In the genomic region with DNA sequence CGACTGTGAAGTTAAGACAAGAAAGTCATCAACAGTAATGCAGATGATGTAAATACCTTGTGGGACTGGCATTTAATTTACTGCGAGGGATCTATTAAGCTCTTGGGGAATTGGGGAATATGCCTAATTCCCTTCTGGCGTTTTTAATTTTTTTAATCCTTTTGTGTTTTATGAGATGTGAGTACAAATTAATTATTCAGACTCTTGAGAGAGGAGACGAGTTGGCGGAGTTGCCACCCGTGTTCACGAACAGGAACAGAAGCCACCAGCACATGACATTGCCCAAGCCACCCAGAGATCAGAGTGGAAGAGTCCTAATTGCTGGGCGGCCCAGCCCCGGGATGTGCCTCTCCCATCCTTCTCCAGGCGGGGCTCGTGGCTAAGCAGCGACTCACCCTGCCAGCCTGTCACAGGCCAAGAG, we compare ENCODE assay signal across 8 cellular contexts. TPM values are rescaled to one million over a fixed set of nuclear protein-coding genes. Genes with fewer than 3 reads are reported as not detected.
A peak's percentile ranks its signal among the peaks of the same experiment; 100 is the strongest.
DNase-seq lines count a peak whose midpoint lies in the region; ATAC-seq and TF ChIP-seq lines count a peak whose summit lies in the region.

No MANE protein-coding gene starts in this region.

- H3K27me3 Mint-ChIP-seq in CD4-positive, alpha-beta memory T cell, result peaks cover 18 to 30% of the 10 kb centered on the region in 2 donors
- peaks cover 71% of the 10 kb centered on the region for H3K27me3 Mint-ChIP-seq in nephron (ENCODE audit: low read depth)

- H3K4me3 Mint-ChIP-seq in CD4-positive, alpha-beta memory T cell, result peak overlapping the region; percentile 54 to 80 (median 74)
- peak overlapping the region; percentile 78 to 85 (median 83) for H3K4me3 Mint-ChIP-seq in nephron

- no peaks in the 10 kb centered on the region for H3K36me3 ChIP-seq in CD4-positive, alpha-beta memory T cell (ENCODE audit: insufficient read depth, low read length)

- no peaks in the 10 kb centered on the region for H3K36me3 Mint-ChIP-seq in CD4-positive, alpha-beta memory T cell
- no peaks in the 10 kb centered on the region for H3K36me3 Mint-ChIP-seq in nephron (ENCODE audit: low read depth)

- no peak for DNase-seq in CD4-positive, alpha-beta memory T cell
- no peak for DNase-seq in coronary artery (ENCODE audit: low spot score)
- DNase-seq in AG20443 (ENCODE audit: low spot score), result no peak
- no peak for DNase-seq in sciatic nerve (ENCODE audit: low spot score)
- DNase-seq in activated CD4-positive, alpha-beta T cell treated with anti-CD3 and anti-CD28 coated beads for 1 hour, result no peak

- peak overlapping the region in 1 of 2 donors; percentile 52 for H3K4me3 ChIP-seq in CD4-positive, alpha-beta memory T cell (ENCODE audit: low read length in 2 of 2)
- peak overlapping the region; percentile 71 for H3K4me3 ChIP-seq in coronary artery

- H3K27ac ChIP-seq in CD4-positive, alpha-beta memory T cell (ENCODE audit: low read depth, low read length), result no peak overlapping the region
- H3K27ac ChIP-seq in coronary artery, result no peak overlapping the region

- TF ChIP-seq RAD21 in Ishikawa (IDR thresholded peaks at IDR 0.05; ENCODE audit: low read depth), result no peak

- TF ChIP-seq CTCF in coronary artery (IDR thresholded peaks at IDR 0.05) (no peak), nephron (IDR thresholded peaks at IDR 0.05; ENCODE audit: unreplicated experiment in 3 of 3) (no peak)

- H3K4me1 ChIP-seq in CD4-positive, alpha-beta memory T cell (ENCODE audit: insufficient read depth, low read length), result peaks cover 17% of the 10 kb centered on the region

- H3K27ac Mint-ChIP-seq in CD4-positive, alpha-beta memory T cell, result peak overlapping the region in 2 of 7 donors; percentile 53 to 78
- H3K27ac Mint-ChIP-seq in nephron, result no peak overlapping the region

- no peak for TF ChIP-seq EP300 in Ishikawa (IDR thresholded peaks at IDR 0.05; ENCODE audit: borderline replicate concordance)

- no peaks in the 10 kb centered on the region for H3K9me3 Mint-ChIP-seq in CD4-positive, alpha-beta memory T cell
- H3K9me3 Mint-ChIP-seq in nephron, result no peaks in the 10 kb centered on the region

- H3K4me1 Mint-ChIP-seq in CD4-positive, alpha-beta memory T cell, result peaks cover 4 to 11% (median 9%) of the 10 kb centered on the region in 4 donors
- H3K4me1 Mint-ChIP-seq in nephron, result peaks cover 4% of the 10 kb centered on the region

- peaks cover 10% of the 10 kb centered on the region for H3K27me3 ChIP-seq in CD4-positive, alpha-beta memory T cell (ENCODE audit: insufficient read depth, low read length)

- POLR2A ChIA-PET in CD4-positive, alpha-beta memory T cell (lab: Charles Lee; ENCODE audit: partially characterized antibody), result no interaction called here

- H3K9me3 ChIP-seq in CD4-positive, alpha-beta memory T cell (ENCODE audit: control insufficient read depth in 1 of 2, low read length in 2 of 2), result no peaks in the 10 kb centered on the region

- CTCF ChIA-PET in CD4-positive, alpha-beta memory T cell (lab: Charles Lee; ENCODE audit: partially characterized antibody), result interaction anchor here (1.0 to 2.8 kb wide), 10 partner anchors 8 to 619 kb away, joined by 3 to 21 read pairs (median 6); a partner anchor contains a TSS

- intact Hi-C loops in CD4-positive, alpha-beta memory T cell (cut with micrococcal nuclease), result loop anchor here (1.0 to 5.0 kb wide), 2 partner anchors 33 to 619 kb away; a partner anchor contains a TSS
- intact Hi-C loops in sciatic nerve (cut with DNase I), result no loop called here

- ATAC-seq in HG03565 (IDR thresholded peaks at IDR 0.05; ENCODE audit: unreplicated experiment) (no peak), sciatic nerve (no peak)

TF ChIP-seq in Ishikawa, 13 proteins besides CTCF, POLR2A, EP300 and RAD21:
- TF ChIP-seq, protein P1, sequence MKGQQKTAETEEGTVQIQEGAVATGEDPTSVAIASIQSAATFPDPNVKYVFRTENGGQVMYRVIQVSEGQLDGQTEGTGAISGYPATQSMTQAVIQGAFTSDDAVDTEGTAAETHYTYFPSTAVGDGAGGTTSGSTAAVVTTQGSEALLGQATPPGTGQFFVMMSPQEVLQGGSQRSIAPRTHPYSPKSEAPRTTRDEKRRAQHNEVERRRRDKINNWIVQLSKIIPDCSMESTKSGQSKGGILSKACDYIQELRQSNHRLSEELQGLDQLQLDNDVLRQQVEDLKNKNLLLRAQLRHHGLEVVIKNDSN (IDR thresholded peaks at IDR 0.05), result 0 out of 2 replicates have a peak, but pooled peaks have one; percentile 20
- TF ChIP-seq FOXM1 (IDR thresholded peaks at IDR 0.05; ENCODE audit: borderline replicate concordance, low read depth), result no peak

RNA-seq across cellular contexts. Expression of a gene that starts 0.5 kb away (rescaled TPM):
- 10 to 100 TPM; 45.4 to 47.1 TPM for total RNA-seq in CD4-positive, alpha-beta memory T cell
- polyA plus RNA-seq in CD4-positive, alpha-beta memory T cell, result 10 to 100 TPM; 20.5 to 31.7 TPM
- total RNA-seq in sciatic nerve, result 10.7 TPM

RNA-seq across cellular contexts. Expression of a gene that starts 34.4 kb away (rescaled TPM):
- 10 to 100 TPM; 26.8 to 30.2 TPM for total RNA-seq in CD4-positive, alpha-beta memory T cell
- polyA plus RNA-seq in CD4-positive, alpha-beta memory T cell, result 10 to 100 TPM; 40.1 to 49.7 TPM
- 27.8 TPM for total RNA-seq in sciatic nerve
